ENCODE assay signal across 23 cellular contexts in genomic region chr7:121261207-121261884, GRCh38.
"Had no signal": no experiment of that assay in that cellular context is flagged by ENCODE, and none has a peak within 500 bp of the region (broad histone marks: within the 10 kb centered on the region; RNA-seq: fewer than 3 reads in every experiment).

No MANE protein-coding gene starts in this region.

- H3K36me3 ChIP-seq: left lung, lower lobe of right lung, ovary, suprapubic skin, upper lobe of right lung had no signal

- H3K27me3 ChIP-seq: left lung, ovary, right atrium auricular region, right lobe of liver, suprapubic skin, tibial artery, upper lobe of right lung had no signal

- ATAC-seq: left lung, lower lobe of right lung, natural killer cell, right lobe of liver, upper lobe of right lung had no signal

- H3K27ac ChIP-seq: left lung, lower lobe of right lung, ovary, right atrium auricular region, right lobe of liver, suprapubic skin, thoracic aorta, tibial artery, upper lobe of right lung had no signal

- H3K27ac Mint-ChIP-seq: natural killer cell; progenitor cell of endocrine pancreas; stimulated activated naive CD8-positive, alpha-beta T cell treated with anti-CD3 and anti-CD28 coated beads, Interleukin-15, Interleukin-2, amounts not matched to agents 100 ng/mL and 50 ng/mL, for 24 hours had no signal

- H3K4me1 Mint-ChIP-seq: natural killer cell had no signal

- DNase-seq: islet precursor cell; left lung; lower lobe of right lung; mammary epithelial cell; mesenchymal stem cell; naive B cell; natural killer cell; ovary; right lobe of liver; stimulated activated CD4-positive, alpha-beta T cell treated with anti-CD3 and anti-CD28 coated beads, Interleukin-1b, Interleukin-23, amount 100 ng/mL, for 48 hours; stimulated activated CD4-positive, alpha-beta T cell treated with anti-CD3 and anti-CD28 coated beads, Interleukin-2, amount 100 ng/mL, for 48 hours; stimulated activated CD4-positive, alpha-beta T cell treated with anti-CD3 and anti-CD28 coated beads, Interleukin-4, amount 100 ng/mL, for 4 hours; stimulated activated CD8-positive, alpha-beta memory T cell treated with anti-CD3 and anti-CD28 coated beads, Interleukin-4, amount 100 ng/mL, for 48 hours; stimulated activated naive CD4-positive, alpha-beta T cell; tibial artery; trophoblast cell; upper lobe of right lung had no signal

- H3K4me1 ChIP-seq: left lung, lower lobe of right lung, right atrium auricular region, right lobe of liver, suprapubic skin, tibial artery, upper lobe of right lung had no signal

- H3K9me3 ChIP-seq: left lung, lower lobe of right lung, ovary, right atrium auricular region, right lobe of liver, suprapubic skin, thoracic aorta, tibial artery, upper lobe of right lung had no signal

- H3K27me3 Mint-ChIP-seq: naive B cell, progenitor cell of endocrine pancreas had no signal

- H3K4me2 ChIP-seq: smooth muscle cell had no signal

- H3K9me3 Mint-ChIP-seq: natural killer cell; stimulated activated naive CD8-positive, alpha-beta T cell treated with anti-CD3 and anti-CD28 coated beads, Interleukin-15, Interleukin-2, amounts not matched to agents 100 ng/mL and 50 ng/mL, for 24 hours had no signal

- H3K36me3 Mint-ChIP-seq: natural killer cell had no signal

- H3K4me3 Mint-ChIP-seq: naive B cell; natural killer cell; stimulated activated naive CD8-positive, alpha-beta T cell treated with anti-CD3 and anti-CD28 coated beads, Interleukin-15, Interleukin-2, amounts not matched to agents 100 ng/mL and 50 ng/mL, for 24 hours had no signal

- H3K4me3 ChIP-seq: left lung, lower lobe of right lung, ovary, right atrium auricular region, right lobe of liver, smooth muscle cell, suprapubic skin, thoracic aorta, tibial artery, upper lobe of right lung had no signal
